ENCODE assay signal across 19 cellular contexts in genomic region chr7:73970801-73971229, GRCh38. TPM values are rescaled to one million over a fixed set of nuclear protein-coding genes. Genes with fewer than 3 reads are reported as not detected.
DNase-seq lines count a peak whose midpoint lies in the region; ATAC-seq and TF ChIP-seq lines count a peak whose summit lies in the region.
"Had no signal": no experiment of that assay in that cellular context is flagged by ENCODE, and none has a peak within 500 bp of the region (broad histone marks: within the 10 kb centered on the region; RNA-seq: fewer than 3 reads in every experiment).

No MANE protein-coding gene starts in this region.

- H3K9ac ChIP-seq in MM.1S (ENCODE audit: low read length), result no peak overlapping the region

- H3K4me1 ChIP-seq in MM.1S (ENCODE audit: low read length), result peaks cover 10% of the 10 kb centered on the region
- peaks cover 7% of the 10 kb centered on the region for H3K4me1 ChIP-seq in suprapubic skin
- H3K4me1 ChIP-seq in esophagus muscularis mucosa, result peaks cover 0 to 42% (median 39%) of the 10 kb centered on the region in 4 donors
- H3K4me1 ChIP-seq: heart left ventricle, SJSA1, testis had no signal

- H3K4me2 ChIP-seq in MM.1S (ENCODE audit: low read depth, low read length), result peak overlapping the region; percentile 85; the same call in 1 of the 2 replicates

- peak; percentile 38 for DNase-seq in NCI-H1694 (lab: John Stamatoyannopoulos, UW)
- DNase-seq in NCI-H1694 treated with DMSO at 0.1 percent for 48 hours (lab: John Stamatoyannopoulos, UW), result no peak
- DNase-seq in MM.1S, result no peak
- DNase-seq in left lobe of liver (ENCODE audit: low spot score), result peak; percentile 39
- peak; percentile 59 to 61 for DNase-seq in suprapubic skin (ENCODE audit: low spot score in 2 of 2)
- DNase-seq in activated effector memory CD4-positive, alpha-beta T cell treated with anti-CD3 and anti-CD28 coated beads, Interleukin-2, amount 50 U/mL, for 16 hours, result no peak
- no peak for DNase-seq in esophagus muscularis mucosa (ENCODE audit: extremely low spot score)
- no peak for DNase-seq in NCI-H2107 (lab: John Stamatoyannopoulos, UW)
- DNase-seq: activated gamma-delta T cell treated with Interleukin-2 at 50 U/mL for 16 hours, cerebellar nuclear complex, mesenchymal stem cell, NCI-H2081, NCI-H526, T-helper 9 cell, testis had no signal

- no peaks in the 10 kb centered on the region for H3F3A ChIP-seq in MM.1S (ENCODE audit: insufficient read depth, low read length)

- H3K27ac ChIP-seq in MM.1S (ENCODE audit: low read length) (no peak overlapping the region), suprapubic skin (no peak overlapping the region), esophagus muscularis mucosa (replicated peaks in 1 of 4) (no peak overlapping the region)
- H3K27ac ChIP-seq: heart left ventricle, HL-60, SJSA1, testis had no signal

- H3K27me3 ChIP-seq in MM.1S (replicated peaks; ENCODE audit: insufficient read depth, low read length), result no peaks in the 10 kb centered on the region
- H3K27me3 ChIP-seq in suprapubic skin, result no peaks in the 10 kb centered on the region
- no peaks in the 10 kb centered on the region for H3K27me3 ChIP-seq in esophagus muscularis mucosa
- H3K27me3 ChIP-seq: SJSA1, testis had no signal

- H2AFZ ChIP-seq in MM.1S (ENCODE audit: low read length), result 0 out of 2 replicates have a peak overlapping the region, but pooled peaks have one; percentile 63

- H3K79me2 ChIP-seq in MM.1S (ENCODE audit: low read length), result no peaks in the 10 kb centered on the region

- H3K9me3 ChIP-seq in MM.1S (replicated peaks; ENCODE audit: insufficient read depth, low read length) (no peaks in the 10 kb centered on the region), suprapubic skin (no peaks in the 10 kb centered on the region), esophagus muscularis mucosa (no peaks in the 10 kb centered on the region)
- H3K9me3 ChIP-seq: heart left ventricle, SJSA1, testis had no signal

- no peaks in the 10 kb centered on the region for H4K20me1 ChIP-seq in MM.1S (ENCODE audit: insufficient read depth, low read length)

- TF ChIP-seq CTCF in MM.1S (IDR thresholded peaks at IDR 0.05; ENCODE audit: low read length), result no peak
- TF ChIP-seq CTCF in suprapubic skin (IDR thresholded peaks at IDR 0.05), result no peak
- no peak for TF ChIP-seq CTCF in esophagus muscularis mucosa (IDR thresholded peaks at IDR 0.05)

- 73% methylated on average over 4 of the region's 12 CpGs for WGBS in suprapubic skin
- 84% methylated on average over 8 of the region's 12 CpGs for WGBS in esophagus muscularis mucosa

- intact Hi-C loops in esophagus muscularis mucosa (cut with DNase I), result no loop called here

- no peak for ATAC-seq in left lobe of liver
- ATAC-seq: heart left ventricle had no signal

- TF ChIP-seq POLR2A in suprapubic skin (IDR thresholded peaks at IDR 0.05) (no peak), esophagus muscularis mucosa (IDR thresholded peaks at IDR 0.05; ENCODE audit: low read depth) (no peak)

- TF ChIP-seq EP300 in suprapubic skin (IDR thresholded peaks at IDR 0.05) (no peak), esophagus muscularis mucosa (IDR thresholded peaks at IDR 0.05) (no peak)

- no peak overlapping the region for H3K4me3 ChIP-seq in MM.1S (ENCODE audit: low read length)
- H3K4me3 ChIP-seq in suprapubic skin, result no peak overlapping the region
- no peak overlapping the region for H3K4me3 ChIP-seq in esophagus muscularis mucosa
- H3K4me3 ChIP-seq: heart left ventricle, SJSA1, testis had no signal

- no peaks in the 10 kb centered on the region for H3K36me3 ChIP-seq in MM.1S (replicated peaks; ENCODE audit: insufficient read depth, low read length)
- H3K36me3 ChIP-seq in suprapubic skin, result no peaks in the 10 kb centered on the region
- no peaks in the 10 kb centered on the region for H3K36me3 ChIP-seq in esophagus muscularis mucosa
- H3K36me3 ChIP-seq: heart left ventricle, SJSA1 had no signal

- no peaks in the 10 kb centered on the region for H3K9me2 ChIP-seq in MM.1S (replicated peaks; ENCODE audit: insufficient read depth, low read length)

RNA-seq across cellular contexts. Expression of gene ELN, which starts 57.2 kb away (rescaled TPM):
- total RNA-seq in left lobe of liver, result 8.1 TPM
- 10 to 100 TPM in 3 of 4 donors, 1 to 10 TPM in 1; 7.7 to 30.7 (median 25.1) TPM for total RNA-seq in suprapubic skin
- 100 to 1,000 TPM; 337 to 646 (median 447) TPM for total RNA-seq in esophagus muscularis mucosa
- total RNA-seq: H4, SJSA1 had no signal

Comparison
In these comparisons a context has a peak if more than half of its experiments do, and no peak if none do; other contexts are left out.
1. DNase-seq: peak in NCI-H1694 (single experiment), left lobe of liver (single experiment) and suprapubic skin (2 of 2); none in NCI-H1694 treated with DMSO at 0.1 percent for 48 hours (single experiment), MM.1S (single experiment), activated effector memory CD4-positive, alpha-beta T cell treated with anti-CD3 and anti-CD28 coated beads, Interleukin-2, amount 50 U/mL, for 16 hours (single experiment), esophagus muscularis mucosa (single experiment) and NCI-H2107 (single experiment).
2. RNA of gene ELN, which starts 57.2 kb away (total RNA-seq): 337 to 646 TPM in esophagus muscularis mucosa; 7.7 to 30.7 TPM in suprapubic skin and 8.1 TPM in left lobe of liver (single experiment); every median in the first group is over 10 times any median in the second.